In the genomic region with DNA sequence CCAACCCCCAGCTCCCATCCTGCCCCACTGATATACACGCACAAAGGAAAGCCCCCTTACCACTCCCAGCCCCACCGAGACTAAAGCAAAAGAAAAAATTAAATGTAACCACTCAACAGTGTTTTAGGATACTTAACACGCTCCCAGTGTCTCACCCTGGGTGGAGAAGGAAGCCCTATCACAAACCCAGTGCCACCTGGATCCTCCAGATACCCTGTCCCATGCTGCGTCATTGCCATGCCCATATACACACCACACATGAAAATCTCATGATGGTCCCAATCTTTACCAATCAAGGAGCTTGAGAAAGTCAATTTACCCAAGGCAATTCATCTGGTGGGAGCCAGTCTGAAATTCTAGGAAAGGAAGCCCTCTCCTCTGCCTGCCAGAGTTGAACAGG, we compare ENCODE assay signal across 1 cellular context.
TF ChIP-seq lines count a peak whose summit lies in the region.

No MANE protein-coding gene starts in this region.

TF ChIP-seq in GM23338, 12 proteins besides CTCF, POLR2A, EP300 and RAD21:
- TF ChIP-seq, protein P1, sequence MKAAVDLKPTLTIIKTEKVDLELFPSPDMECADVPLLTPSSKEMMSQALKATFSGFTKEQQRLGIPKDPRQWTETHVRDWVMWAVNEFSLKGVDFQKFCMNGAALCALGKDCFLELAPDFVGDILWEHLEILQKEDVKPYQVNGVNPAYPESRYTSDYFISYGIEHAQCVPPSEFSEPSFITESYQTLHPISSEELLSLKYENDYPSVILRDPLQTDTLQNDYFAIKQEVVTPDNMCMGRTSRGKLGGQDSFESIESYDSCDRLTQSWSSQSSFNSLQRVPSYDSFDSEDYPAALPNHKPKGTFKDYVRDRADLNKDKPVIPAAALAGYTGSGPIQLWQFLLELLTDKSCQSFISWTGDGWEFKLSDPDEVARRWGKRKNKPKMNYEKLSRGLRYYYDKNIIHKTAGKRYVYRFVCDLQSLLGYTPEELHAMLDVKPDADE (IDR thresholded peaks at IDR 0.05), result no peak
- no peak for TF ChIP-seq STAT1 (IDR thresholded peaks at IDR 0.05; ENCODE audit: unreplicated experiment)
- no peak for TF ChIP-seq POLR2AphosphoS5 (IDR thresholded peaks at IDR 0.05; ENCODE audit: low read depth)
- TF ChIP-seq, protein P2, sequence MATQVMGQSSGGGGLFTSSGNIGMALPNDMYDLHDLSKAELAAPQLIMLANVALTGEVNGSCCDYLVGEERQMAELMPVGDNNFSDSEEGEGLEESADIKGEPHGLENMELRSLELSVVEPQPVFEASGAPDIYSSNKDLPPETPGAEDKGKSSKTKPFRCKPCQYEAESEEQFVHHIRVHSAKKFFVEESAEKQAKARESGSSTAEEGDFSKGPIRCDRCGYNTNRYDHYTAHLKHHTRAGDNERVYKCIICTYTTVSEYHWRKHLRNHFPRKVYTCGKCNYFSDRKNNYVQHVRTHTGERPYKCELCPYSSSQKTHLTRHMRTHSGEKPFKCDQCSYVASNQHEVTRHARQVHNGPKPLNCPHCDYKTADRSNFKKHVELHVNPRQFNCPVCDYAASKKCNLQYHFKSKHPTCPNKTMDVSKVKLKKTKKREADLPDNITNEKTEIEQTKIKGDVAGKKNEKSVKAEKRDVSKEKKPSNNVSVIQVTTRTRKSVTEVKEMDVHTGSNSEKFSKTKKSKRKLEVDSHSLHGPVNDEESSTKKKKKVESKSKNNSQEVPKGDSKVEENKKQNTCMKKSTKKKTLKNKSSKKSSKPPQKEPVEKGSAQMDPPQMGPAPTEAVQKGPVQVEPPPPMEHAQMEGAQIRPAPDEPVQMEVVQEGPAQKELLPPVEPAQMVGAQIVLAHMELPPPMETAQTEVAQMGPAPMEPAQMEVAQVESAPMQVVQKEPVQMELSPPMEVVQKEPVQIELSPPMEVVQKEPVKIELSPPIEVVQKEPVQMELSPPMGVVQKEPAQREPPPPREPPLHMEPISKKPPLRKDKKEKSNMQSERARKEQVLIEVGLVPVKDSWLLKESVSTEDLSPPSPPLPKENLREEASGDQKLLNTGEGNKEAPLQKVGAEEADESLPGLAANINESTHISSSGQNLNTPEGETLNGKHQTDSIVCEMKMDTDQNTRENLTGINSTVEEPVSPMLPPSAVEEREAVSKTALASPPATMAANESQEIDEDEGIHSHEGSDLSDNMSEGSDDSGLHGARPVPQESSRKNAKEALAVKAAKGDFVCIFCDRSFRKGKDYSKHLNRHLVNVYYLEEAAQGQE (IDR thresholded peaks at IDR 0.05; ENCODE audit: unreplicated experiment), result no peak
- no peak for TF ChIP-seq NANOG (IDR thresholded peaks at IDR 0.05; ENCODE audit: borderline replicate concordance)
- TF ChIP-seq EZH2phosphoT487 (IDR thresholded peaks at IDR 0.05; ENCODE audit: unreplicated experiment), result no peak
- TF ChIP-seq EZH2 (IDR thresholded peaks at IDR 0.05; ENCODE audit: low read depth, unreplicated experiment), result no peak
- TF ChIP-seq JUNB (IDR thresholded peaks at IDR 0.05; ENCODE audit: unreplicated experiment), result no peak
- TF ChIP-seq, protein P3, sequence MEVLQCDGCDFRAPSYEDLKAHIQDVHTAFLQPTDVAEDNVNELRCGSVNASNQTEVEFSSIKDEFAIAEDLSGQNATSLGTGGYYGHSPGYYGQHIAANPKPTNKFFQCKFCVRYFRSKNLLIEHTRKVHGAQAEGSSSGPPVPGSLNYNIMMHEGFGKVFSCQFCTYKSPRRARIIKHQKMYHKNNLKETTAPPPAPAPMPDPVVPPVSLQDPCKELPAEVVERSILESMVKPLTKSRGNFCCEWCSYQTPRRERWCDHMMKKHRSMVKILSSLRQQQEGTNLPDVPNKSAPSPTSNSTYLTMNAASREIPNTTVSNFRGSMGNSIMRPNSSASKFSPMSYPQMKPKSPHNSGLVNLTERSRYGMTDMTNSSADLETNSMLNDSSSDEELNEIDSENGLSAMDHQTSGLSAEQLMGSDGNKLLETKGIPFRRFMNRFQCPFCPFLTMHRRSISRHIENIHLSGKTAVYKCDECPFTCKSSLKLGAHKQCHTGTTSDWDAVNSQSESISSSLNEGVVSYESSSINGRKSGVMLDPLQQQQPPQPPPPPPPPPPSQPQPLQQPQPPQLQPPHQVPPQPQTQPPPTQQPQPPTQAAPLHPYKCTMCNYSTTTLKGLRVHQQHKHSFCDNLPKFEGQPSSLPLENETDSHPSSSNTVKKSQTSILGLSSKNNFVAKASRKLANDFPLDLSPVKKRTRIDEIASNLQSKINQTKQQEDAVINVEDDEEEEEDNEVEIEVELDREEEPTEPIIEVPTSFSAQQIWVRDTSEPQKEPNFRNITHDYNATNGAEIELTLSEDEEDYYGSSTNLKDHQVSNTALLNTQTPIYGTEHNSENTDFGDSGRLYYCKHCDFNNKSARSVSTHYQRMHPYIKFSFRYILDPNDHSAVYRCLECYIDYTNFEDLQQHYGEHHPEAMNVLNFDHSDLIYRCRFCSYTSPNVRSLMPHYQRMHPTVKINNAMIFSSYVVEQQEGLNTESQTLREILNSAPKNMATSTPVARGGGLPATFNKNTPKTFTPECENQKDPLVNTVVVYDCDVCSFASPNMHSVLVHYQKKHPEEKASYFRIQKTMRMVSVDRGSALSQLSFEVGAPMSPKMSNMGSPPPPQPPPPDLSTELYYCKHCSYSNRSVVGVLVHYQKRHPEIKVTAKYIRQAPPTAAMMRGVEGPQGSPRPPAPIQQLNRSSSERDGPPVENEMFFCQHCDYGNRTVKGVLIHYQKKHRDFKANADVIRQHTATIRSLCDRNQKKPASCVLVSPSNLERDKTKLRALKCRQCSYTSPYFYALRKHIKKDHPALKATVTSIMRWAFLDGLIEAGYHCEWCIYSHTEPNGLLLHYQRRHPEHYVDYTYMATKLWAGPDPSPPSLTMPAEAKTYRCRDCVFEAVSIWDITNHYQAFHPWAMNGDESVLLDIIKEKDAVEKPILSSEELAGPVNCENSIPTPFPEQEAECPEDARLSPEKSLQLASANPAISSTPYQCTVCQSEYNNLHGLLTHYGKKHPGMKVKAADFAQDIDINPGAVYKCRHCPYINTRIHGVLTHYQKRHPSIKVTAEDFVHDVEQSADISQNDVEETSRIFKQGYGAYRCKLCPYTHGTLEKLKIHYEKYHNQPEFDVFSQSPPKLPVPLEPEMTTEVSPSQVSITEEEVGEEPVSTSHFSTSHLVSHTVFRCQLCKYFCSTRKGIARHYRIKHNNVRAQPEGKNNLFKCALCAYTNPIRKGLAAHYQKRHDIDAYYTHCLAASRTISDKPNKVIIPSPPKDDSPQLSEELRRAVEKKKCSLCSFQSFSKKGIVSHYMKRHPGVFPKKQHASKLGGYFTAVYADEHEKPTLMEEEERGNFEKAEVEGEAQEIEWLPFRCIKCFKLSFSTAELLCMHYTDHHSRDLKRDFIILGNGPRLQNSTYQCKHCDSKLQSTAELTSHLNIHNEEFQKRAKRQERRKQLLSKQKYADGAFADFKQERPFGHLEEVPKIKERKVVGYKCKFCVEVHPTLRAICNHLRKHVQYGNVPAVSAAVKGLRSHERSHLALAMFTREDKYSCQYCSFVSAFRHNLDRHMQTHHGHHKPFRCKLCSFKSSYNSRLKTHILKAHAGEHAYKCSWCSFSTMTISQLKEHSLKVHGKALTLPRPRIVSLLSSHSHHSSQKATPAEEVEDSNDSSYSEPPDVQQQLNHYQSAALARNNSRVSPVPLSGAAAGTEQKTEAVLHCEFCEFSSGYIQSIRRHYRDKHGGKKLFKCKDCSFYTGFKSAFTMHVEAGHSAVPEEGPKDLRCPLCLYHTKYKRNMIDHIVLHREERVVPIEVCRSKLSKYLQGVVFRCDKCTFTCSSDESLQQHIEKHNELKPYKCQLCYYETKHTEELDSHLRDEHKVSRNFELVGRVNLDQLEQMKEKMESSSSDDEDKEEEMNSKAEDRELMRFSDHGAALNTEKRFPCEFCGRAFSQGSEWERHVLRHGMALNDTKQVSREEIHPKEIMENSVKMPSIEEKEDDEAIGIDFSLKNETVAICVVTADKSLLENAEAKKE (CRISPR knock-in tag; IDR thresholded peaks at IDR 0.05), result no peak
